8 cellular contexts compared by ENCODE assay signal in the genomic region with DNA sequence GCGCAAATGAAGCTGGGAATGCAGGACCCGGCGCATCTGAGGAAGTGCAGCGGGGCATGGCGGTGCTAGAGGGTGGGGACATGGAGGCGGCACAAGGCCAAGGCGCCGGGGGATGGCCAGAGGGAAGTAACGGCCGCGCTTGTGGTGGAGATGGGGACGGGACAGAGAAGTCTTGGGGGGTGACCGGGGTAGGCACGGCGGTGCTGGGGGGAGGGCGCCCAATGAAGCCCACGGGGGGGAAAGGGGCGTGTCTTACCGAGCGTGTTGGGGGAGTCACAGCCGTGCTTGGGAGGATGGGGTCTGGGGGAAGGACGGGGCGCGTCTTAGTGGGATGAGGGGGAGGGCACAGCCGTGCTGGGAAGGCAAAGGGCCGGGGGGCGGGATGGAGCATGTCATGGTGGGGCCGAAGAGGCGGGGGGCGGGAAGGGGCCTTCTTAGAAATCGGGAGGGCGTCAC. TPM values are rescaled to one million over a fixed set of nuclear protein-coding genes. Genes with fewer than 3 reads are reported as not detected.
DNase-seq lines count a peak whose midpoint lies in the region; ATAC-seq and TF ChIP-seq lines count a peak whose summit lies in the region.

No MANE protein-coding gene starts in this region.

- no peaks in the 10 kb centered on the region for H3K36me3 Mint-ChIP-seq in T-helper 1 cell treated with Interleukin-12 subunit alpha and Interleukin-12 subunit beta and Interleukin-4 antibody, amounts not matched to agents 30 μg/mL and 1 μg/mL, for 36 hours (ENCODE audit: low read depth)

- peak overlapping the region; percentile 58 for H3K4me3 Mint-ChIP-seq in T-helper 1 cell treated with Interleukin-12 subunit alpha and Interleukin-12 subunit beta and Interleukin-4 antibody, amounts not matched to agents 30 μg/mL and 1 μg/mL, for 36 hours

- ATAC-seq in stimulated activated naive CD8-positive, alpha-beta T cell treated with anti-CD3 and anti-CD28 coated beads, Interleukin-15, Interleukin-2, amounts not matched to agents 100 U/mL and 50 U/mL, for 24 hours = no peak
- no peak for ATAC-seq in omental fat pad (ENCODE audit: low FRiP score)

- peaks cover 3% of the 10 kb centered on the region for H3K4me1 Mint-ChIP-seq in T-helper 1 cell treated with Interleukin-12 subunit alpha and Interleukin-12 subunit beta and Interleukin-4 antibody, amounts not matched to agents 30 μg/mL and 1 μg/mL, for 36 hours (ENCODE audit: low read depth)

- no peaks in the 10 kb centered on the region for H3K9me3 Mint-ChIP-seq in T-helper 1 cell treated with Interleukin-12 subunit alpha and Interleukin-12 subunit beta and Interleukin-4 antibody, amounts not matched to agents 30 μg/mL and 1 μg/mL, for 36 hours

- DNase-seq in T-helper 1 cell (no peak), caudate nucleus (lab: John Stamatoyannopoulos, UW) (peak in 37 of 61 donors; percentile 0 to 60 (median 14)), left kidney (ENCODE audit: low read depth, low spot score) (peak; percentile 87), NCI-H1436 treated with DMSO at 0.1 percent for 48 hours (lab: John Stamatoyannopoulos, UW) (no peak), HT-29 (ENCODE audit: low spot score) (no peak), omental fat pad (ENCODE audit: low spot score) (no peak)
- DNase-seq in stimulated activated naive CD8-positive, alpha-beta T cell treated with anti-CD3 and anti-CD28 coated beads, Interleukin-15, Interleukin-2, amounts not matched to agents 100 U/mL and 50 U/mL, for 24 hours = peak; percentile 3

- TF ChIP-seq CTCF in omental fat pad (IDR thresholded peaks at IDR 0.05) = no peak

- peak overlapping the region; percentile 67 for H3K27ac ChIP-seq in caudate nucleus (ENCODE audit: low read depth, low read length)

- H3K27ac Mint-ChIP-seq in T-helper 1 cell treated with Interleukin-12 subunit alpha and Interleukin-12 subunit beta and Interleukin-4 antibody, amounts not matched to agents 30 μg/mL and 1 μg/mL, for 36 hours = no peak overlapping the region

- H3K27me3 Mint-ChIP-seq in T-helper 1 cell treated with Interleukin-12 subunit alpha and Interleukin-12 subunit beta and Interleukin-4 antibody, amounts not matched to agents 30 μg/mL and 1 μg/mL, for 36 hours (ENCODE audit: low read depth) = no peaks in the 10 kb centered on the region

RNA-seq across cellular contexts. Expression of a gene that starts 1.0 kb away (rescaled TPM):
- total RNA-seq in HT-29 (2014; rRNA removed; shearing (Covaris generic)) = 22.3 and 35.2 TPM in 2 replicates
- total RNA-seq in omental fat pad = 10 to 100 TPM; 17.3 to 33.8 (median 27.1) TPM

Comparison
In these comparisons a context has a peak if more than half of its experiments do, and no peak if none do; other contexts are left out.
1. DNase-seq: peak in caudate nucleus (37 of 61), left kidney (single experiment) and stimulated activated naive CD8-positive, alpha-beta T cell treated with anti-CD3 and anti-CD28 coated beads, Interleukin-15, Interleukin-2, amounts not matched to agents 100 U/mL and 50 U/mL, for 24 hours (single experiment); none in T-helper 1 cell (0 of 5), NCI-H1436 treated with DMSO at 0.1 percent for 48 hours (single experiment), HT-29 (single experiment) and omental fat pad (single experiment).